Comparison of ENCODE assay signal across 20 cellular contexts in the genomic region with DNA sequence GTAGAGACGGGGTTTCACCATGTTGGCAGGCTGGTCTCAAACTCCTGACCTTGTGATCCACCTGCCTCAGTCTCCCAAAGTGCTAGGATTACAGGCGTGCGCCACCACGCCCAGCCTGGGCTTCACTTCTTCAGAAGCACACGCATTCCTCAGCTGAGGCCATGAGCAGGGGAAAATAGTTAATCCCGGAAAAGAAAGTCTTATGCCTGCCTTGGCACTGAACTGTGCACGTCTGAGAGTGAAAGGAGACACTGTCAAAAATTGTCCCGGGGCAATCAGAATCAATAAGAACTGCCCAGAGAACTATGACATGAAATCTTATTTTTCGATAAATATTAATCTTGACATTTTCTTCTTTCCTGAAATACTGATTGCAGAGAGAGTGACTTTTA.
"Had no signal": no experiment of that assay in that cellular context is flagged by ENCODE, and none has a peak within 500 bp of the region (broad histone marks: within the 10 kb centered on the region; RNA-seq: fewer than 3 reads in every experiment).

No MANE protein-coding gene starts in this region.

- H3K4me1 ChIP-seq: gastrocnemius medialis, pancreas, thyroid gland had no signal

- H3K27me3 Mint-ChIP-seq: progenitor cell of endocrine pancreas, type B pancreatic cell had no signal

- H3K27ac Mint-ChIP-seq: type B pancreatic cell had no signal

- H3K36me3 ChIP-seq: gastrocnemius medialis, pancreas had no signal

- H3K9me3 ChIP-seq: gastrocnemius medialis, heart right ventricle, mucosa of descending colon, pancreas, suprapubic skin, thyroid gland had no signal

- H3K4me3 ChIP-seq: gastrocnemius medialis, heart right ventricle, mucosa of descending colon, pancreas, suprapubic skin, thyroid gland had no signal

- H3K4me3 Mint-ChIP-seq: natural killer cell, type B pancreatic cell had no signal

- H3K27me3 ChIP-seq: gastrocnemius medialis, heart right ventricle, pancreas, suprapubic skin, thyroid gland had no signal

- ATAC-seq: esophagus mucosa; gastrocnemius medialis; heart right ventricle; left lobe of liver; mucosa of descending colon; natural killer cell; pancreas; right cardiac atrium; stimulated activated naive CD8-positive, alpha-beta T cell treated with anti-CD3 and anti-CD28 coated beads, Interleukin-15, Interleukin-2, amounts not matched to agents 100 U/mL and 50 U/mL, for 24 hours had no signal

- H3K27ac ChIP-seq: gastrocnemius medialis, heart right ventricle, pancreas, suprapubic skin, thyroid gland had no signal

- DNase-seq: cortex of kidney; effector memory CD4-positive, alpha-beta T cell; gastrocnemius medialis; heart right ventricle; hypothalamus; mammary epithelial cell; mucosa of descending colon; natural killer cell; pancreas; right cardiac atrium; small intestine; stimulated activated CD4-positive, alpha-beta T cell treated with anti-CD3 and anti-CD28 coated beads, Interleukin-12 subunit alpha, Interleukin-12 subunit beta, amount 100 ng/mL, for 4 hours; stimulated activated naive CD8-positive, alpha-beta T cell treated with anti-CD3 and anti-CD28 coated beads, Interleukin-15, Interleukin-2, amounts not matched to agents 100 U/mL and 50 U/mL, for 24 hours; thyroid gland had no signal

- H3K9me3 Mint-ChIP-seq: natural killer cell, neural crest cell, type B pancreatic cell had no signal
